ENCODE assay signal across 26 cellular contexts in the genomic region with DNA sequence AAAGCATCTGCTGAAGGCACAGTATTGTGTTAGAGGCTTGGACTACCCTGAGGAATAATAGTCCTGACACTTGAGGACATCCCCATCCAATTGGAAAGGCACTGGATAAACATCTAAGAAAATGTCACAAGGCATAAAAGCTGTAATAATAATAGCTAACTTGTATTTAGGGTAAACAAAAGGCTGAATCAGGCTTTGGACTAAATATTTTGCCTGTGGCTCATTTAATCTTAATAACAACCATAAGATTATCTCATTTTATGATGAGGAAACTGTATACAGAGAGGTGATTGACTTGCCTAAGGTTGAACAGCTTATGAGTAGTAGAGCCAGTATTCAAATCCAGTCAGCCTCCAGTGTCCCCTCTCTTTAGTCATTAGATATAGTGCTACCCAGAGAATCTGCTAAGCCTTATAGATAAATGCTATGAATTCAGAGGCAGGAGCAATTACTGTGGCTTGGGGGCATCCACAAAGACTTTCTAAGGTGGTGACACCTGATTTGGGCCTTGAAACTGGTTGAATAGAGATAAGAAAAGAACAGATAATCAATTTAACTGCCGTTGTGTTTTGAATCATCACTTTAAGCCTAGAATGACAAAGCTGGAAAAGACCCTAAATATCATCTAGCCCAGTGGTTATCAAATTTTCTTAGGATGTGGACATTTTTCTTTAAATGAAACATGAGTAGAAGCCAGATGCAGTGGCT. TPM values are rescaled to one million over a fixed set of nuclear protein-coding genes. Genes with fewer than 3 reads are reported as not detected.
"Had no signal": no experiment of that assay in that cellular context is flagged by ENCODE, and none has a peak within 500 bp of the region (broad histone marks: within the 10 kb centered on the region; RNA-seq: fewer than 3 reads in every experiment).

No MANE protein-coding gene starts in this region.

- H3K27me3 Mint-ChIP-seq: activated CD8-positive, alpha-beta T cell treated with anti-CD3 and anti-CD28 coated beads for 36 hours; activated T-helper 17 cell treated with anti-CD3 and anti-CD28 coated beads, Interleukin-2, amount 50 U/mL, for 72 hours; dendritic cell treated with granulocyte-macrophage colony-stimulating factor and Interleukin-4, amounts not matched to agents 40 ng/mL and 50 ng/mL, for 4 days; naive B cell; stimulated activated naive B cell treated with anti-CD40 and anti-IgM and Interleukin-4, amounts not matched to agents 10 μg/mL and 1 μg/mL and 100 μg/mL, for 72 hours had no signal

- DNase-seq: activated CD4-positive, alpha-beta T cell treated with anti-CD3 and anti-CD28 coated beads, Interleukin-2, amount 50 U/mL, for 1 hour; activated CD4-positive, CD25-positive, alpha-beta regulatory T cell treated with anti-CD3 and anti-CD28 coated beads, Interleukin-2, amount 50 U/mL, for 72 hours; activated CD8-positive, alpha-beta T cell treated with anti-CD3 and anti-CD28 coated beads for 36 hours; activated gamma-delta T cell treated with Interleukin-2 at 50 U/mL for 16 hours; activated naive CD4-positive, alpha-beta T cell treated with anti-CD3 and anti-CD28 coated beads, Interleukin-2, amount 50 U/mL, for 16 hours; activated T-cell treated with anti-CD3 and anti-CD28 coated beads, Interleukin-2, amount 50 U/mL, for 4 hours; amygdala; central memory CD4-positive, alpha-beta T cell; endodermal cell; foreskin fibroblast; heart left ventricle; hypothalamus; immature natural killer cell; left colon; mammary epithelial cell; naive B cell; nephron progenitor cell; stimulated activated CD4-positive, alpha-beta T cell treated with anti-CD3 and anti-CD28 coated beads, Interleukin-15, amount 100 ng/mL, for 24 hours; stimulated activated CD4-positive, alpha-beta T cell treated with anti-CD3 and anti-CD28 coated beads, Interleukin-2, amount 100 ng/mL, for 24 hours; stimulated activated naive B cell treated with anti-CD40 and anti-IgM and Interleukin-4, amounts not matched to agents 10 μg/mL and 1 μg/mL and 100 μg/mL, for 72 hours; stomach had no signal

- H3K4me1 Mint-ChIP-seq: activated T-helper 17 cell treated with anti-CD3 and anti-CD28 coated beads, Interleukin-2, amount 50 U/mL, for 72 hours; immature natural killer cell; naive B cell; stimulated activated naive B cell treated with anti-CD40 and anti-IgM and Interleukin-4, amounts not matched to agents 10 μg/mL and 1 μg/mL and 100 μg/mL, for 72 hours had no signal

- H3K4me3 ChIP-seq: heart left ventricle, right atrium auricular region, stomach, tibial nerve had no signal

- H3K4me3 Mint-ChIP-seq: activated CD8-positive, alpha-beta T cell treated with anti-CD3 and anti-CD28 coated beads for 36 hours; activated T-cell treated with anti-CD3 and anti-CD28 coated beads, Interleukin-2, amount 50 U/mL, for 4 hours; activated T-helper 17 cell treated with anti-CD3 and anti-CD28 coated beads, Interleukin-2, amount 50 U/mL, for 72 hours; dendritic cell treated with granulocyte-macrophage colony-stimulating factor and Interleukin-4, amounts not matched to agents 40 ng/mL and 50 ng/mL, for 4 days; endodermal cell; immature natural killer cell; nephron progenitor cell; stimulated activated naive B cell treated with anti-CD40 and anti-IgM and Interleukin-4, amounts not matched to agents 10 μg/mL and 1 μg/mL and 100 μg/mL, for 72 hours had no signal

- FAIRE-seq: kidney had no signal

- H3K9me3 ChIP-seq: heart left ventricle, right atrium auricular region, stomach, tibial nerve had no signal

- H3K4me1 ChIP-seq: right atrium auricular region, stomach had no signal

- H3K9me3 Mint-ChIP-seq: activated CD8-positive, alpha-beta T cell treated with anti-CD3 and anti-CD28 coated beads for 36 hours; activated T-cell treated with anti-CD3 and anti-CD28 coated beads, Interleukin-2, amount 50 U/mL, for 4 hours; activated T-helper 17 cell treated with anti-CD3 and anti-CD28 coated beads, Interleukin-2, amount 50 U/mL, for 72 hours; dendritic cell treated with granulocyte-macrophage colony-stimulating factor and Interleukin-4, amounts not matched to agents 40 ng/mL and 50 ng/mL, for 4 days; endodermal cell; immature natural killer cell; naive B cell; nephron progenitor cell; stimulated activated naive B cell treated with anti-CD40 and anti-IgM and Interleukin-4, amounts not matched to agents 10 μg/mL and 1 μg/mL and 100 μg/mL, for 72 hours had no signal

- H3K27ac ChIP-seq: heart left ventricle, right atrium auricular region, stomach, tibial nerve had no signal

- H3K27me3 ChIP-seq: heart left ventricle, right atrium auricular region, stomach, tibial nerve had no signal

- H3K27ac Mint-ChIP-seq: activated CD8-positive, alpha-beta T cell treated with anti-CD3 and anti-CD28 coated beads for 36 hours; activated T-helper 17 cell treated with anti-CD3 and anti-CD28 coated beads, Interleukin-2, amount 50 U/mL, for 72 hours; dendritic cell treated with granulocyte-macrophage colony-stimulating factor and Interleukin-4, amounts not matched to agents 40 ng/mL and 50 ng/mL, for 4 days; endodermal cell; immature natural killer cell; naive B cell; nephron progenitor cell; stimulated activated naive B cell treated with anti-CD40 and anti-IgM and Interleukin-4, amounts not matched to agents 10 μg/mL and 1 μg/mL and 100 μg/mL, for 72 hours had no signal

- ATAC-seq: activated CD8-positive, alpha-beta T cell treated with anti-CD3 and anti-CD28 coated beads for 36 hours; activated T-cell treated with anti-CD3 and anti-CD28 coated beads, Interleukin-2, amount 50 U/mL, for 4 hours; activated T-helper 17 cell treated with anti-CD3 and anti-CD28 coated beads, Interleukin-2, amount 50 U/mL, for 72 hours; left colon; stimulated activated naive B cell treated with anti-CD40 and anti-IgM and Interleukin-4, amounts not matched to agents 10 μg/mL and 1 μg/mL and 100 μg/mL, for 72 hours had no signal

RNA-seq across cellular contexts. Expression of gene SPATA25, which starts 13.9 kb away (rescaled TPM):
- polyA plus RNA-seq: immature natural killer cell had no signal
